Comparison of ENCODE assay signal across 1 cellular context in genomic region chr1:11681071-11681771, GRCh38.
TF ChIP-seq lines count a peak whose summit lies in the region.

MAD2L2 (minus strand) TSS chr1:11681148; CDS start chr1:11680601, 547 bp downstream.

TF ChIP-seq in HepG2, 621 proteins besides CTCF, POLR2A, EP300 and RAD21 (continued from another document and continues in another):
- TF ChIP-seq HMGXB4 (CRISPR knock-in tag; IDR thresholded peaks at IDR 0.05; ENCODE audit: borderline replicate concordance in 1 of 2, low read depth in 1 of 2) (peak in 1 of 2 experiments; percentile 73; a peak in 1 of 4 replicates), TCF7 (IDR thresholded peaks at IDR 0.05; ENCODE audit: low read depth) (no peak), KLF9 (CRISPR knock-in tag; IDR thresholded peaks at IDR 0.05; ENCODE audit: low read depth) (no peak), ZNF687 (CRISPR knock-in tag; IDR thresholded peaks at IDR 0.05) (peak; percentile 81), RBFOX2 (IDR thresholded peaks at IDR 0.05; ENCODE audit: low read depth, low read length) (peak; percentile 69), ARNT2 (CRISPR knock-in tag; IDR thresholded peaks at IDR 0.05; ENCODE audit: low read depth) (0 out of 2 replicates have a peak, but pooled peaks have one; percentile 14), PATZ1 (CRISPR knock-in tag; IDR thresholded peaks at IDR 0.05) (peak; percentile 91), JARID2 (CRISPR knock-in tag; IDR thresholded peaks at IDR 0.05; ENCODE audit: insufficient replicate concordance) (no peak), ZNF343 (CRISPR knock-in tag; IDR thresholded peaks at IDR 0.05) (no peak), ZNF160 (CRISPR knock-in tag; IDR thresholded peaks at IDR 0.05) (no peak), ZNF207 (IDR thresholded peaks at IDR 0.05; ENCODE audit: borderline replicate concordance) (no peak), NCOA2 (CRISPR knock-in tag; IDR thresholded peaks at IDR 0.05) (no peak; the same call in 1 of the 2 replicates), SP1 (IDR thresholded peaks at IDR 0.05) (no peak), SP1 (CRISPR knock-in tag; IDR thresholded peaks at IDR 0.05) (peak; percentile 100), ATF4 (CRISPR knock-in tag; IDR thresholded peaks at IDR 0.05) (peak in 1 of 2 experiments; percentile 44; a peak in 1 of 4 replicates), FOXM1 (CRISPR knock-in tag; IDR thresholded peaks at IDR 0.05) (no peak), GABPA (IDR thresholded peaks at IDR 0.05; ENCODE audit: low read depth, low read length) (no peak), GABPA (CRISPR knock-in tag; IDR thresholded peaks at IDR 0.05; ENCODE audit: low read depth) (no peak), LCORL (IDR thresholded peaks at IDR 0.05) (no peak), LCORL (CRISPR knock-in tag; IDR thresholded peaks at IDR 0.05) (peak; percentile 78), NR2F6 (IDR thresholded peaks at IDR 0.05) (no peak), NR2F6 (CRISPR knock-in tag; IDR thresholded peaks at IDR 0.05) (peak; percentile 23; the same call in 1 of the 2 replicates), ADNP (CRISPR knock-in tag; IDR thresholded peaks at IDR 0.05) (no peak), FOSL2 (CRISPR knock-in tag; IDR thresholded peaks at IDR 0.05) (0 out of 2 replicates have a peak, but pooled peaks have one; percentile 14), MED8 (CRISPR knock-in tag; IDR thresholded peaks at IDR 0.05; ENCODE audit: insufficient replicate concordance) (no peak), SOX6 (IDR thresholded peaks at IDR 0.05) (no peak), SOX6 (CRISPR knock-in tag; IDR thresholded peaks at IDR 0.05) (no peak), ZNF451 (CRISPR knock-in tag; IDR thresholded peaks at IDR 0.05) (peak; percentile 81), ZNF598 (CRISPR knock-in tag; IDR thresholded peaks at IDR 0.05; ENCODE audit: borderline replicate concordance) (no peak), KLF15 (CRISPR knock-in tag; IDR thresholded peaks at IDR 0.05; ENCODE audit: borderline replicate concordance) (no peak), ZNF24 (IDR thresholded peaks at IDR 0.05) (no peak), SP2 (CRISPR knock-in tag; IDR thresholded peaks at IDR 0.05) (no peak; the same call in 1 of the 2 replicates), FUBP1 (CRISPR knock-in tag; IDR thresholded peaks at IDR 0.05; ENCODE audit: borderline replicate concordance) (no peak), ATAD3A (CRISPR knock-in tag; IDR thresholded peaks at IDR 0.05) (no peak), ERF (CRISPR knock-in tag; IDR thresholded peaks at IDR 0.05) (peak; percentile 56)
- TF ChIP-seq, protein P1, sequence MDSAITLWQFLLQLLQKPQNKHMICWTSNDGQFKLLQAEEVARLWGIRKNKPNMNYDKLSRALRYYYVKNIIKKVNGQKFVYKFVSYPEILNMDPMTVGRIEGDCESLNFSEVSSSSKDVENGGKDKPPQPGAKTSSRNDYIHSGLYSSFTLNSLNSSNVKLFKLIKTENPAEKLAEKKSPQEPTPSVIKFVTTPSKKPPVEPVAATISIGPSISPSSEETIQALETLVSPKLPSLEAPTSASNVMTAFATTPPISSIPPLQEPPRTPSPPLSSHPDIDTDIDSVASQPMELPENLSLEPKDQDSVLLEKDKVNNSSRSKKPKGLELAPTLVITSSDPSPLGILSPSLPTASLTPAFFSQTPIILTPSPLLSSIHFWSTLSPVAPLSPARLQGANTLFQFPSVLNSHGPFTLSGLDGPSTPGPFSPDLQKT (CRISPR knock-in tag; IDR thresholded peaks at IDR 0.05; ENCODE audit: borderline replicate concordance), result 0 out of 2 replicates have a peak, but pooled peaks have one; percentile 21
- TF ChIP-seq, protein P2, sequence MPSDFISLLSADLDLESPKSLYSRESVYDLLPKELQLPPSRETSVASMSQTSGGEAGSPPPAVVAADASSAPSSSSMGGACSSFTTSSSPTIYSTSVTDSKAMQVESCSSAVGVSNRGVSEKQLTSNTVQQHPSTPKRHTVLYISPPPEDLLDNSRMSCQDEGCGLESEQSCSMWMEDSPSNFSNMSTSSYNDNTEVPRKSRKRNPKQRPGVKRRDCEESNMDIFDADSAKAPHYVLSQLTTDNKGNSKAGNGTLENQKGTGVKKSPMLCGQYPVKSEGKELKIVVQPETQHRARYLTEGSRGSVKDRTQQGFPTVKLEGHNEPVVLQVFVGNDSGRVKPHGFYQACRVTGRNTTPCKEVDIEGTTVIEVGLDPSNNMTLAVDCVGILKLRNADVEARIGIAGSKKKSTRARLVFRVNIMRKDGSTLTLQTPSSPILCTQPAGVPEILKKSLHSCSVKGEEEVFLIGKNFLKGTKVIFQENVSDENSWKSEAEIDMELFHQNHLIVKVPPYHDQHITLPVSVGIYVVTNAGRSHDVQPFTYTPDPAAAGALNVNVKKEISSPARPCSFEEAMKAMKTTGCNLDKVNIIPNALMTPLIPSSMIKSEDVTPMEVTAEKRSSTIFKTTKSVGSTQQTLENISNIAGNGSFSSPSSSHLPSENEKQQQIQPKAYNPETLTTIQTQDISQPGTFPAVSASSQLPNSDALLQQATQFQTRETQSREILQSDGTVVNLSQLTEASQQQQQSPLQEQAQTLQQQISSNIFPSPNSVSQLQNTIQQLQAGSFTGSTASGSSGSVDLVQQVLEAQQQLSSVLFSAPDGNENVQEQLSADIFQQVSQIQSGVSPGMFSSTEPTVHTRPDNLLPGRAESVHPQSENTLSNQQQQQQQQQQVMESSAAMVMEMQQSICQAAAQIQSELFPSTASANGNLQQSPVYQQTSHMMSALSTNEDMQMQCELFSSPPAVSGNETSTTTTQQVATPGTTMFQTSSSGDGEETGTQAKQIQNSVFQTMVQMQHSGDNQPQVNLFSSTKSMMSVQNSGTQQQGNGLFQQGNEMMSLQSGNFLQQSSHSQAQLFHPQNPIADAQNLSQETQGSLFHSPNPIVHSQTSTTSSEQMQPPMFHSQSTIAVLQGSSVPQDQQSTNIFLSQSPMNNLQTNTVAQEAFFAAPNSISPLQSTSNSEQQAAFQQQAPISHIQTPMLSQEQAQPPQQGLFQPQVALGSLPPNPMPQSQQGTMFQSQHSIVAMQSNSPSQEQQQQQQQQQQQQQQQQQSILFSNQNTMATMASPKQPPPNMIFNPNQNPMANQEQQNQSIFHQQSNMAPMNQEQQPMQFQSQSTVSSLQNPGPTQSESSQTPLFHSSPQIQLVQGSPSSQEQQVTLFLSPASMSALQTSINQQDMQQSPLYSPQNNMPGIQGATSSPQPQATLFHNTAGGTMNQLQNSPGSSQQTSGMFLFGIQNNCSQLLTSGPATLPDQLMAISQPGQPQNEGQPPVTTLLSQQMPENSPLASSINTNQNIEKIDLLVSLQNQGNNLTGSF (CRISPR knock-in tag; IDR thresholded peaks at IDR 0.05), result no peak
- TF ChIP-seq, protein P3, sequence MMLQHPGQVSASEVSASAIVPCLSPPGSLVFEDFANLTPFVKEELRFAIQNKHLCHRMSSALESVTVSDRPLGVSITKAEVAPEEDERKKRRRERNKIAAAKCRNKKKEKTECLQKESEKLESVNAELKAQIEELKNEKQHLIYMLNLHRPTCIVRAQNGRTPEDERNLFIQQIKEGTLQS (CRISPR knock-in tag; IDR thresholded peaks at IDR 0.05), result no peak
- TF ChIP-seq, protein P4, sequence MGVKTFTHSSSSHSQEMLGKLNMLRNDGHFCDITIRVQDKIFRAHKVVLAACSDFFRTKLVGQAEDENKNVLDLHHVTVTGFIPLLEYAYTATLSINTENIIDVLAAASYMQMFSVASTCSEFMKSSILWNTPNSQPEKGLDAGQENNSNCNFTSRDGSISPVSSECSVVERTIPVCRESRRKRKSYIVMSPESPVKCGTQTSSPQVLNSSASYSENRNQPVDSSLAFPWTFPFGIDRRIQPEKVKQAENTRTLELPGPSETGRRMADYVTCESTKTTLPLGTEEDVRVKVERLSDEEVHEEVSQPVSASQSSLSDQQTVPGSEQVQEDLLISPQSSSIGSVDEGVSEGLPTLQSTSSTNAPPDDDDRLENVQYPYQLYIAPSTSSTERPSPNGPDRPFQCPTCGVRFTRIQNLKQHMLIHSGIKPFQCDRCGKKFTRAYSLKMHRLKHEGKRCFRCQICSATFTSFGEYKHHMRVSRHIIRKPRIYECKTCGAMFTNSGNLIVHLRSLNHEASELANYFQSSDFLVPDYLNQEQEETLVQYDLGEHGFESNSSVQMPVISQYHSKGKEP (CRISPR knock-in tag; IDR thresholded peaks at IDR 0.05), result 0 out of 2 replicates have a peak, but pooled peaks have one; percentile 38
- TF ChIP-seq, protein P5, sequence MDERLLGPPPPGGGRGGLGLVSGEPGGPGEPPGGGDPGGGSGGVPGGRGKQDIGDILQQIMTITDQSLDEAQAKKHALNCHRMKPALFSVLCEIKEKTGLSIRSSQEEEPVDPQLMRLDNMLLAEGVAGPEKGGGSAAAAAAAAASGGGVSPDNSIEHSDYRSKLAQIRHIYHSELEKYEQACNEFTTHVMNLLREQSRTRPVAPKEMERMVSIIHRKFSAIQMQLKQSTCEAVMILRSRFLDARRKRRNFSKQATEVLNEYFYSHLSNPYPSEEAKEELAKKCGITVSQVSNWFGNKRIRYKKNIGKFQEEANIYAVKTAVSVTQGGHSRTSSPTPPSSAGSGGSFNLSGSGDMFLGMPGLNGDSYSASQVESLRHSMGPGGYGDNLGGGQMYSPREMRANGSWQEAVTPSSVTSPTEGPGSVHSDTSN (CRISPR knock-in tag; IDR thresholded peaks at IDR 0.05), result no peak
